8 cellular contexts compared by ENCODE assay signal in genomic region chr7:148699024-148699771, GRCh38. TPM values are rescaled to one million over a fixed set of nuclear protein-coding genes. Genes with fewer than 3 reads are reported as not detected.
DNase-seq lines count a peak whose midpoint lies in the region; FAIRE-seq and TF ChIP-seq lines count a peak whose summit lies in the region.

No MANE protein-coding gene starts in this region.

- no peak for TF ChIP-seq POLR2A in H54 (IDR thresholded peaks at IDR 0.05; ENCODE audit: low read depth, low read length)

- peak; percentile 64 to 95 (median 78) for DNase-seq in NCI-H1417 (lab: John Stamatoyannopoulos, UW)
- DNase-seq in NCI-H1417 treated with DMSO at 0.1 percent for 48 hours (lab: John Stamatoyannopoulos, UW), result no peak
- peak; percentile 44 for DNase-seq in H54 (ENCODE audit: insufficient read length, low spot score)
- peak; percentile 46 for DNase-seq in LoVo (ENCODE audit: low spot score)
- DNase-seq in activated CD4-positive, alpha-beta T cell treated with anti-CD3 and anti-CD28 coated beads, Interleukin-2, amount 10 ng/mL, durations not matched to agents 7 days and 5 days, result peak; percentile 63
- peak; percentile 14 for DNase-seq in effector CD8-positive, alpha-beta T cell (lab: John Stamatoyannopoulos, UW)
- DNase-seq in stimulated activated CD8-positive, alpha-beta memory T cell treated with anti-CD3 and anti-CD28 coated beads, Interleukin-4, amount 100 ng/mL, for 48 hours, result peak; percentile 70

- no peaks in the 10 kb centered on the region for H3K27me3 Mint-ChIP-seq in activated CD4-positive, alpha-beta T cell treated with anti-CD3 and anti-CD28 coated beads, Interleukin-2, amount 10 ng/mL, durations not matched to agents 7 days and 5 days

- H3K9me3 ChIP-seq in mesodermal cell (ENCODE audit: control insufficient read depth, low read length), result no peaks in the 10 kb centered on the region

- H3K27ac Mint-ChIP-seq in activated CD4-positive, alpha-beta T cell treated with anti-CD3 and anti-CD28 coated beads, Interleukin-2, amount 10 ng/mL, durations not matched to agents 7 days and 5 days, result peak overlapping the region; percentile 89

- WGBS in mesodermal cell (ENCODE audit: insufficient coverage in 2 of 2), 2 experiments, result 0% methylated on average over 96 to 98 of the region's 105 CpGs

- CTCF ChIA-PET in activated CD4-positive, alpha-beta T cell treated with anti-CD3 and anti-CD28 coated beads, Interleukin-2, amount 10 ng/mL, durations not matched to agents 7 days and 5 days (lab: Charles Lee), result interaction anchor here (0.6 kb wide), 1 partner anchor 200 kb away, joined by 3 read pairs; no protein-coding TSS in a partner anchor

- H3K4me3 Mint-ChIP-seq in activated CD4-positive, alpha-beta T cell treated with anti-CD3 and anti-CD28 coated beads, Interleukin-2, amount 10 ng/mL, durations not matched to agents 7 days and 5 days, result peak overlapping the region; percentile 76

- H3K36me3 Mint-ChIP-seq in activated CD4-positive, alpha-beta T cell treated with anti-CD3 and anti-CD28 coated beads, Interleukin-2, amount 10 ng/mL, durations not matched to agents 7 days and 5 days (ENCODE audit: low read depth), result peaks cover 11% of the 10 kb centered on the region

- H3K36me3 ChIP-seq in mesodermal cell (ENCODE audit: control insufficient read depth, insufficient read depth, low read length), result no peaks in the 10 kb centered on the region

- peak overlapping the region; percentile 92 for H3K27ac ChIP-seq in mesodermal cell (ENCODE audit: low read depth, low read length, severe bottlenecking)

- POLR2A ChIA-PET in activated CD4-positive, alpha-beta T cell treated with anti-CD3 and anti-CD28 coated beads, Interleukin-2, amount 10 ng/mL, durations not matched to agents 7 days and 5 days (lab: Charles Lee), result interaction anchor here (0.7 to 1.1 kb wide), 2 partner anchors 9 to 77 kb away, joined by 3 read pairs; no protein-coding TSS in a partner anchor

- peaks cover 51% of the 10 kb centered on the region for H3K4me1 Mint-ChIP-seq in activated CD4-positive, alpha-beta T cell treated with anti-CD3 and anti-CD28 coated beads, Interleukin-2, amount 10 ng/mL, durations not matched to agents 7 days and 5 days

- no peak for FAIRE-seq in H54 (lab: Jason Lieb, UNC)

- peaks cover 32% of the 10 kb centered on the region for H3K4me1 ChIP-seq in mesodermal cell (ENCODE audit: control insufficient read depth, insufficient read depth, low read length, poor library complexity, severe bottlenecking)

- H3K4me3 ChIP-seq in mesodermal cell (ENCODE audit: extremely low read depth, insufficient read depth, low read length, poor library complexity, severe bottlenecking), result peak overlapping the region; percentile 75

- no peaks in the 10 kb centered on the region for H3K9me3 Mint-ChIP-seq in activated CD4-positive, alpha-beta T cell treated with anti-CD3 and anti-CD28 coated beads, Interleukin-2, amount 10 ng/mL, durations not matched to agents 7 days and 5 days

RNA-seq across cellular contexts. Expression of gene CUL1, which starts 0.5 kb away (rescaled TPM):
- 10 to 100 TPM; 51.9 to 57.8 TPM for total RNA-seq in activated CD4-positive, alpha-beta T cell treated with anti-CD3 and anti-CD28 coated beads, Interleukin-2, amount 10 ng/mL, durations not matched to agents 7 days and 5 days
- polyA plus RNA-seq in mesodermal cell (2013, experiment 1 of 2), result 59.8 TPM
- polyA plus RNA-seq in mesodermal cell (2013, experiment 2 of 2), result 66.6 TPM
